In the genomic region with DNA sequence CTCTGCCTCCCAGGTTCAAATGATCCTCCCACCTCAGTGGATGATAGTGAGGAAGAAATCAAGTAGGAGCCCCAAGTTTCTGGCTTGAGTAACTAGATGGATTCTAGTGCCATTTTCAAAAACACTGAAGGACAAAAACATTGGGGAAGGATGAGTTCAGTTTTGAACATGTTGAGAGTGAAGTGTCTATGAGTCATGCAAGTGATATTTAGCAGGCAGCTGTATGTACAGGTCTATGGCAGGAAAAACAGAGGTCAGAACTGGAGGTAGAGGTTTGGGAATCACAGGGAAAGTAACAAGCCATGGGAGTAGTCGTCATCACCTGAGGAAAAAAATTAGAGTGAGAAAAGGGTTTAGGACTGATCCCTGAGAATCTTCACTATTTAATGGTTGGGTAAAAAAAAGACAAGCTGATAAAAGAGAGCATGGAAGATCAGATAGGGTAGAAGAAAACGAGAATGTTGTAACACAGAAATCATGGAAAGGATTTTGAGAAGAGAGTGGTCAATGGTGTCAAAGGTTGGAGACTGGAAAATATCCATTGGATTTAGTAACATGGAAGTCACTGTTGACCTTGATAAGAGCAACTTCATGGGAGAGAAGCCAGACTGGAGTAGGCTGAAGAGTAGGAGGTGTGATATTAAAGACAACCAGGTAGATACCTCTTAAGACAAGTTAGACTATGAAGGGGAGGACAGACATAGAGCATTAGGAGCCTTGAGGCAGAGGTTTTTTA, we compare ENCODE assay signal across 13 cellular contexts. TPM values are rescaled to one million over a fixed set of nuclear protein-coding genes. Genes with fewer than 3 reads are reported as not detected.
DNase-seq lines count a peak whose midpoint lies in the region; ATAC-seq, FAIRE-seq and TF ChIP-seq lines count a peak whose summit lies in the region.
"Had no signal": no experiment of that assay in that cellular context is flagged by ENCODE, and none has a peak within 500 bp of the region (broad histone marks: within the 10 kb centered on the region; RNA-seq: fewer than 3 reads in every experiment).

No MANE protein-coding gene starts in this region.

- TF ChIP-seq POLR2A in HepG2 (IDR thresholded peaks at IDR 0.05; ENCODE audit: insufficient read depth in 1 of 2, low read depth in 2 of 2, low read length in 2 of 2): no peak

- H3K27ac Mint-ChIP-seq in HFFc6 (peak overlapping the region; percentile 65), T-cell (no peak overlapping the region)
- H3K27ac Mint-ChIP-seq: CD14-positive monocyte had no signal

- H3K27ac ChIP-seq in HepG2 (ENCODE audit: extremely low read length, insufficient read depth, low read length): no peak overlapping the region

- DNase-seq in COLO668 (lab: John Stamatoyannopoulos, UW; ENCODE audit: unreplicated experiment) (peak; percentile 27), HFFc6 (no peak), SW480 (ENCODE audit: low spot score) (peak; percentile 26), HepG2 (ENCODE audit: low spot score) (no peak), HuH-7 (ENCODE audit: low spot score) (no peak), T-cell (no peak), DMS79 treated with DMSO at 0.1 percent for 48 hours (lab: John Stamatoyannopoulos, UW) (no peak)
- DNase-seq in central memory CD4-positive, alpha-beta T cell: no peak
- DNase-seq: activated CD4-positive, alpha-beta T cell treated with anti-CD3 and anti-CD28 coated beads, Interleukin-2, amount 50 U/mL, for 1 hour; cerebellar nuclear complex; NCI-H1694; stimulated activated CD4-positive, alpha-beta T cell treated with anti-CD3 and anti-CD28 coated beads, Interleukin-4, amount 100 ng/mL, for 1 hour had no signal

- no peaks in the 10 kb centered on the region for H3K79me2 ChIP-seq in HepG2 (ENCODE audit: insufficient read depth, low read length)

- no peaks in the 10 kb centered on the region for H3K36me3 ChIP-seq in HepG2 (replicated peaks in 1 of 2; ENCODE audit: control insufficient read depth in 1 of 2, insufficient read depth in 2 of 2, low read length in 2 of 2)

- peaks cover 10% of the 10 kb centered on the region; the same call in 1 of the 2 replicates for H3K36me3 Mint-ChIP-seq in HFFc6 (ENCODE audit: low read depth)
- peaks cover 48% of the 10 kb centered on the region for H3K36me3 Mint-ChIP-seq in T-cell
- H3K36me3 Mint-ChIP-seq: CD14-positive monocyte had no signal

- CTCF ChIA-PET in HepG2 (lab: Yijun Ruan, JAX; ENCODE audit: low intra/inter-chr PET ratio, low total read pairs): no interaction called here
- CTCF ChIA-PET in T-cell (lab: Charles Lee): interaction anchor here (0.6 to 1.3 kb wide), 2 partner anchors 49 to 133 kb away, joined by 3 read pairs; no protein-coding TSS in a partner anchor

- WGBS in HepG2 (ENCODE audit: low lambda C conversion rate): 97% methylated on average over 2 of the region's 2 CpGs

- in situ Hi-C loops in HepG2 (cut with HindIII; ENCODE audit: extremely low pct_ligation_motif_present, low pct_unique_long_range_greater_than_20kb): no loop called here

- FAIRE-seq in HepG2 (lab: Jason Lieb, UNC): no peak

- TF ChIP-seq CTCF in HFFc6 (IDR thresholded peaks at IDR 0.05) (no peak), HepG2 (CRISPR knock-in tag; IDR thresholded peaks at IDR 0.05) (no peak)

- TF ChIP-seq EP300 in HepG2 (IDR thresholded peaks at IDR 0.05; ENCODE audit: low read depth in 2 of 2, low read length in 2 of 2): no peak
- no peak for TF ChIP-seq EP300 in HepG2 (CRISPR knock-in tag; IDR thresholded peaks at IDR 0.05; ENCODE audit: borderline replicate concordance)

- no peak overlapping the region for H2AFZ ChIP-seq in HepG2 (ENCODE audit: low read length)

- no peak overlapping the region for H3K9ac ChIP-seq in HepG2 (ENCODE audit: insufficient read depth, low read depth, low read length)

- peaks cover 29% of the 10 kb centered on the region for H3K4me1 ChIP-seq in HepG2 (ENCODE audit: insufficient read depth, low read length)

- no peak for TF ChIP-seq RAD21 in HepG2 (CRISPR knock-in tag; IDR thresholded peaks at IDR 0.05)

- POLR2A ChIA-PET in HepG2 (lab: Yijun Ruan, JAX): no interaction called here
- POLR2A ChIA-PET in T-cell (lab: Charles Lee): no interaction called here

- intact Hi-C loops in HepG2 (cut with micrococcal nuclease; ENCODE audit: unreplicated experiment): no loop called here

- H3K4me3 ChIP-seq in HepG2 (replicated peaks in 1 of 3; ENCODE audit: insufficient read depth in 1 of 3, low read depth in 2 of 3, low read length in 3 of 3): no peak overlapping the region

- no peak overlapping the region for H3K4me2 ChIP-seq in HepG2 (ENCODE audit: low read depth, low read length)

- H3K27me3 ChIP-seq in HepG2 (ENCODE audit: control insufficient read depth in 1 of 2, insufficient read depth in 2 of 2, low read length in 2 of 2): no peaks in the 10 kb centered on the region

- H4K20me1 ChIP-seq in HepG2 (ENCODE audit: insufficient read depth, low read length): no peaks in the 10 kb centered on the region; the same call in 1 of the 2 replicates

- BruUV-seq in HepG2 (replicated peaks; lab: Mats Ljungman, UMichigan): no TSS peak

- H3K4me3 Mint-ChIP-seq in HFFc6: peak overlapping the region; percentile 10
- H3K4me3 Mint-ChIP-seq in T-cell: no peak overlapping the region
- H3K4me3 Mint-ChIP-seq: CD14-positive monocyte had no signal

- ATAC-seq in HepG2: no peak; the same call in 2 of the 3 replicates
- ATAC-seq in T-cell (replicated peaks in 1 of 4): no peak

- H3K27me3 Mint-ChIP-seq in HFFc6 (ENCODE audit: insufficient read depth) (no peaks in the 10 kb centered on the region; the same call in 1 of the 2 replicates), T-cell (no peaks in the 10 kb centered on the region)

- peaks cover 41% of the 10 kb centered on the region for H3K4me1 Mint-ChIP-seq in HFFc6 (ENCODE audit: low read depth)
- H3K4me1 Mint-ChIP-seq in T-cell: peaks cover 54 to 57% (median 55%) of the 10 kb centered on the region in 3 donors
- H3K4me1 Mint-ChIP-seq: CD14-positive monocyte had no signal

- H3K9me3 Mint-ChIP-seq in HFFc6 (no peaks in the 10 kb centered on the region), T-cell (peaks cover 0 to 4% (median 0%) of the 10 kb centered on the region in 3 donors)

- H3K9me3 ChIP-seq in HepG2 (ENCODE audit: low read length): no peaks in the 10 kb centered on the region

TF ChIP-seq in HepG2, 621 proteins besides CTCF, POLR2A, EP300 and RAD21:
- no peak for TF ChIP-seq SOX5 (CRISPR knock-in tag; IDR thresholded peaks at IDR 0.05; ENCODE audit: borderline replicate concordance)
- no peak for TF ChIP-seq ZNF460 (CRISPR knock-in tag; IDR thresholded peaks at IDR 0.05; ENCODE audit: borderline replicate concordance)
- peak; percentile 66 for TF ChIP-seq FOSL2 (CRISPR knock-in tag; IDR thresholded peaks at IDR 0.05)
- TF ChIP-seq ZNF644 (CRISPR knock-in tag; IDR thresholded peaks at IDR 0.05; ENCODE audit: low read depth): 0 out of 2 replicates have a peak, but pooled peaks have one; percentile 5

RNA-seq across cellular contexts. Expression of gene DIPK1A, which starts 53.1 kb away (rescaled TPM):
- 10 to 100 TPM; 18.9 to 24.5 (median 21.9) TPM for total RNA-seq in HFFc6 (2021; fragmentation: NEBNext Ultra II Directional; extraction: Animal tissue kit (Norgen Biotek cat#: 25700))
- 7.7 and 8.4 TPM in 2 replicates for total RNA-seq in HepG2 (2016; rRNA removed; fragmentation: Illumina TruSeq; extraction: Trizol)
- 1.2 and 1.3 TPM in 2 replicates for total RNA-seq in HepG2 (2016; cell fraction: cytosol; rRNA removed; fragmentation: Illumina TruSeq; extraction: Trizol; ENCODE audit: low read depth)
- 7.4 and 8.9 TPM in 2 replicates for total RNA-seq in HepG2 (2016; cell fraction: insoluble cytoplasmic fraction; rRNA removed; fragmentation: Illumina TruSeq; extraction: Trizol)
- total RNA-seq in HepG2 (2016; cell fraction: membrane; rRNA removed; fragmentation: Illumina TruSeq; extraction: Trizol): 4.5 and 4.8 TPM in 2 replicates
- 8.6 and 11.1 TPM in 2 replicates for total RNA-seq in HepG2 (2016; cell fraction: nucleus; rRNA removed; fragmentation: Illumina TruSeq; extraction: Trizol)
- 7.0 and 8.4 TPM in 2 replicates for polyA plus RNA-seq in HepG2 (2011; rRNA removed)
- 3.4 and 7.4 TPM in 2 replicates for polyA plus RNA-seq in HepG2 (2011; cell fraction: cytosol; rRNA removed)
- polyA plus RNA-seq in HepG2 (2011; cell fraction: nucleus; rRNA removed): 1.1 and 2.3 TPM in 2 replicates
- 17.3 and 18.3 TPM in 2 replicates for polyA plus RNA-seq in HepG2 (2012)
- 1.4 and 1.6 TPM in 2 replicates for polyA plus RNA-seq in HepG2 (2016; cell fraction: cytosol; fragmentation: Illumina TruSeq; extraction: Trizol; ENCODE audit: low read depth)
- 11.5 and 12.4 TPM in 2 replicates for polyA plus RNA-seq in HepG2 (2016; cell fraction: insoluble cytoplasmic fraction; fragmentation: Illumina TruSeq; extraction: Trizol; ENCODE audit: low read depth)
- 4.5 and 4.8 TPM in 2 replicates for polyA plus RNA-seq in HepG2 (2016; cell fraction: membrane; fragmentation: Illumina TruSeq; extraction: Trizol; ENCODE audit: low read depth)
- 13.7 and 15.3 TPM in 2 replicates for polyA plus RNA-seq in HepG2 (2016; cell fraction: nucleus; fragmentation: Illumina TruSeq; extraction: Trizol; ENCODE audit: insufficient read depth, low read depth)
- 0.37 and 2.1 TPM in 2 replicates for polyA minus RNA-seq in HepG2 (2011; rRNA and poly(A)+ RNA removed; ENCODE audit: low replicate concordance)
- polyA minus RNA-seq in HepG2 (2011; cell fraction: cytosol; rRNA and poly(A)+ RNA removed): 6.2 and 6.6 TPM in 2 replicates
- polyA minus RNA-seq in HepG2 (2011; cell fraction: nucleus; rRNA and poly(A)+ RNA removed): 4.6 and 6.7 TPM in 2 replicates
- 10 to 100 TPM in 4 of 5 donors, 1 to 10 TPM in 1; 8.9 to 16.0 (median 14.4) TPM for total RNA-seq in T-cell

Comparison
In these comparisons a context has a peak if more than half of its experiments do, and no peak if none do; other contexts are left out.
1. DNase-seq: peak in COLO668 (single experiment) and SW480 (single experiment); none in HFFc6 (single experiment), HepG2 (single experiment), HuH-7 (single experiment), central memory CD4-positive, alpha-beta T cell (single experiment), T-cell (0 of 34) and DMS79 treated with DMSO at 0.1 percent for 48 hours (single experiment).